In the genomic region with DNA sequence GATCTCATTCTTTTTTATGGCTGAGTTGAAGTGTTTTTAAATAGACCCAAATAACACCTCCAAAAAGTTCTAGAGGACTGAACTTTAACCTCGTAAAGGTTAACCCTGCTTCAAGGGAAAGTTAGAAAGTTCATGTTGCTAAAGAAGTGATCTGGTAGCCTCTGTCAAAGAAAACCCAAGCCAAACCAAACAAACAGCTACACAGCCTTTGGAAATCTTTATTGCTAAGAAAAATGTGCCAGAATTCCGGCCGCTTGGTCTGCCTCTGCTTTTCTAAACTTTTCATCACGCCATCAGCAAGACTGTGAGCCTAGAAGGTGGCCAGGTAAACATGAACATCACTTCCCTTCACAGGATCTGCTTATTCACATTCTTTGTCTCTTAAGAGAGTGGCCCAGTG, we compare ENCODE assay signal across 26 cellular contexts.
"Had no signal": no experiment of that assay in that cellular context is flagged by ENCODE, and none has a peak within 500 bp of the region (broad histone marks: within the 10 kb centered on the region; RNA-seq: fewer than 3 reads in every experiment).

No MANE protein-coding gene starts in this region.

- H3K4me1 ChIP-seq: neural progenitor cell, parathyroid adenoma, sigmoid colon, stomach had no signal

- DNase-seq: dermis blood vessel endothelial cell; effector memory CD8-positive, alpha-beta T cell; hypothalamus; immature natural killer cell; islet precursor cell; kidney glomerular epithelial cell; left colon; mesenchymal stem cell; mucosa of descending colon; naive B cell; sigmoid colon; stimulated activated CD4-positive, alpha-beta T cell treated with anti-CD3 and anti-CD28 coated beads, Interleukin-2, amount 100 ng/mL, for 24 hours; stimulated activated CD4-positive, alpha-beta T cell treated with anti-CD3 and anti-CD28 coated beads, Interleukin-4, amount 100 ng/mL, for 24 hours; stimulated activated naive CD4-positive, alpha-beta T cell treated with Interleukin-2 at 50 U/mL for 16 hours; stomach; substantia nigra; upper lobe of left lung had no signal

- H3K4me3 Mint-ChIP-seq: effector memory CD8-positive, alpha-beta T cell; immature natural killer cell; mesothelial cell of epicardium; naive B cell; nephron; neural progenitor cell; stimulated activated effector memory CD8-positive, alpha-beta T cell treated with anti-CD3 and anti-CD28 coated beads, Interleukin-12 subunit alpha, Interleukin-12 subunit beta, amount 100 ng/mL, for 72 hours had no signal

- H2AFZ ChIP-seq: neural progenitor cell, parathyroid adenoma had no signal

- ATAC-seq: effector memory CD8-positive, alpha-beta T cell; left colon; mucosa of descending colon; stimulated activated effector memory CD8-positive, alpha-beta T cell treated with anti-CD3 and anti-CD28 coated beads, Interleukin-12 subunit alpha, Interleukin-12 subunit beta, amount 100 ng/mL, for 72 hours had no signal

- H3K9me3 ChIP-seq: mucosa of descending colon, sigmoid colon, stomach, thoracic aorta, tibial nerve, upper lobe of left lung had no signal

- H3K27ac Mint-ChIP-seq: effector memory CD8-positive, alpha-beta T cell; immature natural killer cell; mesothelial cell of epicardium; nephron; neural progenitor cell; progenitor cell of endocrine pancreas; stimulated activated effector memory CD8-positive, alpha-beta T cell treated with anti-CD3 and anti-CD28 coated beads, Interleukin-12 subunit alpha, Interleukin-12 subunit beta, amount 100 ng/mL, for 72 hours had no signal

- H3K27me3 Mint-ChIP-seq: effector memory CD8-positive, alpha-beta T cell; naive B cell; progenitor cell of endocrine pancreas had no signal

- H3K27me3 ChIP-seq: neural progenitor cell, sigmoid colon, stomach, tibial nerve, upper lobe of left lung had no signal

- H3K9me3 Mint-ChIP-seq: effector memory CD8-positive, alpha-beta T cell; immature natural killer cell; mesothelial cell of epicardium; naive B cell; nephron; neural progenitor cell; stimulated activated effector memory CD8-positive, alpha-beta T cell treated with anti-CD3 and anti-CD28 coated beads, Interleukin-12 subunit alpha, Interleukin-12 subunit beta, amount 100 ng/mL, for 72 hours had no signal

- H3K27ac ChIP-seq: coronary artery, neural progenitor cell, parathyroid adenoma, sigmoid colon, stomach, thoracic aorta, tibial nerve, upper lobe of left lung had no signal

- H3K4me2 ChIP-seq: neural progenitor cell had no signal

- H3K4me3 ChIP-seq: coronary artery, mucosa of descending colon, neural progenitor cell, sigmoid colon, stomach, thoracic aorta, tibial nerve, upper lobe of left lung had no signal

- H3K4me1 Mint-ChIP-seq: nephron, neural progenitor cell had no signal
